In the genomic region with DNA sequence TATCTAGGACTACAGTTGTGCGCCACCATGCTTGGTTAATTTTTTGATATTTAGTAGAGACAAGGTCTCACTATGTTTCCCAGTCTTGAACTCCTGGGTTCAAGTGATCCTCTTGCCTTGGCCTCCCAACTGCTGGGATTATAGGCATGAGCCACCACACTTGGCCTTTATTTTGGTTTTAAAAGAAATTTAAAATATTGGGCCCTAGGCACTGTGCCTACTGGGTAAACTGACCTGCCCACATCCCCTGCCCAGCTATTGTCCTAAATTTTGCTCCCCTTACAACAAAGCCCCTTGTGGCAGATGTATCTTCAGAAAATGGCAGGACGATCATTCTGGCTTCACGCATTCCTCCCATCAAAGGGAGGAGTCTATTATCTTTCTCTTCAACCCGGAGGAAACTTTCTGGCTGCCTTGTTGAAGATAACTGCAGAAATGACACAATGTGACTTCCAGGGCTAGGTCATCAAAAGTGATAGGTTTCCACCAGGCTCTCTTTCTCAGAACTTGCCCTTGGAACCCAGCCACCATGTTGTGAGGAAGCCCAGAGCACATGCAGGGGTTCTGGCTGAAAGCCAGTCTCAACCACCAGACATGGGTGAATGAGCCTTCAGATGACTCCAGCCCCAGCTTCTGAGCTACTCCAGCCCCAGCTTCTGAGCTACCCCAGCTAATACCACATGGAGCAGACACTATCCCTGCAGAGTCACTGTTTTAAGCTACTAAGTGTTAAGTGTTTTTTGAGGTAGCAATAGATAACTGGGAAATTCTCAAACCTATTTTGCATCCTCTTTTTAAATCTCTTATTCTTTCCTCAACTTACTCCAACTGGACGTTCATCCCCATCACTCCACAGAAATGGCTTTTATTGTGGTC, we compare ENCODE assay signal across 1 cellular context.
TF ChIP-seq lines count a peak whose summit lies in the region.

No MANE protein-coding gene starts in this region.

TF ChIP-seq in SK-N-SH treated with all-trans-retinoic acid at 6 μM for 48 hours, 23 proteins besides CTCF, POLR2A, EP300 and RAD21 (continued from another document):
- TF ChIP-seq ZFP3 (CRISPR knock-in tag; IDR thresholded peaks at IDR 0.05) = peak; percentile 68; the same call in 1 of the 2 replicates
- TF ChIP-seq ISL1 (CRISPR knock-in tag; IDR thresholded peaks at IDR 0.05) = peak; percentile 55
- peak; percentile 58 for TF ChIP-seq SNAI2 (CRISPR knock-in tag; IDR thresholded peaks at IDR 0.05)
- peak; percentile 94 for TF ChIP-seq ZNF565 (CRISPR knock-in tag; conservative IDR thresholded peaks at IDR 0.05; ENCODE audit: low read depth)
- TF ChIP-seq, protein P1, sequence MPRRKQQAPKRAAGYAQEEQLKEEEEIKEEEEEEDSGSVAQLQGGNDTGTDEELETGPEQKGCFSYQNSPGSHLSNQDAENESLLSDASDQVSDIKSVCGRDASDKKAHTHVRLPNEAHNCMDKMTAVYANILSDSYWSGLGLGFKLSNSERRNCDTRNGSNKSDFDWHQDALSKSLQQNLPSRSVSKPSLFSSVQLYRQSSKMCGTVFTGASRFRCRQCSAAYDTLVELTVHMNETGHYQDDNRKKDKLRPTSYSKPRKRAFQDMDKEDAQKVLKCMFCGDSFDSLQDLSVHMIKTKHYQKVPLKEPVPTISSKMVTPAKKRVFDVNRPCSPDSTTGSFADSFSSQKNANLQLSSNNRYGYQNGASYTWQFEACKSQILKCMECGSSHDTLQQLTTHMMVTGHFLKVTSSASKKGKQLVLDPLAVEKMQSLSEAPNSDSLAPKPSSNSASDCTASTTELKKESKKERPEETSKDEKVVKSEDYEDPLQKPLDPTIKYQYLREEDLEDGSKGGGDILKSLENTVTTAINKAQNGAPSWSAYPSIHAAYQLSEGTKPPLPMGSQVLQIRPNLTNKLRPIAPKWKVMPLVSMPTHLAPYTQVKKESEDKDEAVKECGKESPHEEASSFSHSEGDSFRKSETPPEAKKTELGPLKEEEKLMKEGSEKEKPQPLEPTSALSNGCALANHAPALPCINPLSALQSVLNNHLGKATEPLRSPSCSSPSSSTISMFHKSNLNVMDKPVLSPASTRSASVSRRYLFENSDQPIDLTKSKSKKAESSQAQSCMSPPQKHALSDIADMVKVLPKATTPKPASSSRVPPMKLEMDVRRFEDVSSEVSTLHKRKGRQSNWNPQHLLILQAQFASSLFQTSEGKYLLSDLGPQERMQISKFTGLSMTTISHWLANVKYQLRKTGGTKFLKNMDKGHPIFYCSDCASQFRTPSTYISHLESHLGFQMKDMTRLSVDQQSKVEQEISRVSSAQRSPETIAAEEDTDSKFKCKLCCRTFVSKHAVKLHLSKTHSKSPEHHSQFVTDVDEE (CRISPR knock-in tag; IDR thresholded peaks at IDR 0.05) = 0 out of 2 replicates have a peak, but pooled peaks have one; percentile 53
- TF ChIP-seq, protein P2, sequence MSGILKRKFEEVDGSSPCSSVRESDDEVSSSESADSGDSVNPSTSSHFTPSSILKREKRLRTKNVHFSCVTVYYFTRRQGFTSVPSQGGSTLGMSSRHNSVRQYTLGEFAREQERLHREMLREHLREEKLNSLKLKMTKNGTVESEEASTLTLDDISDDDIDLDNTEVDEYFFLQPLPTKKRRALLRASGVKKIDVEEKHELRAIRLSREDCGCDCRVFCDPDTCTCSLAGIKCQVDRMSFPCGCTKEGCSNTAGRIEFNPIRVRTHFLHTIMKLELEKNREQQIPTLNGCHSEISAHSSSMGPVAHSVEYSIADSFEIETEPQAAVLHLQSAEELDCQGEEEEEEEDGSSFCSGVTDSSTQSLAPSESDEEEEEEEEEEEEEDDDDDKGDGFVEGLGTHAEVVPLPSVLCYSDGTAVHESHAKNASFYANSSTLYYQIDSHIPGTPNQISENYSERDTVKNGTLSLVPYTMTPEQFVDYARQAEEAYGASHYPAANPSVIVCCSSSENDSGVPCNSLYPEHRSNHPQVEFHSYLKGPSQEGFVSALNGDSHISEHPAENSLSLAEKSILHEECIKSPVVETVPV (CRISPR knock-in tag; IDR thresholded peaks at IDR 0.05) = no peak
- TF ChIP-seq ESRRG (CRISPR knock-in tag; IDR thresholded peaks at IDR 0.05) = no peak
